ENCODE assay signal across 29 cellular contexts in genomic region chr2:239661334-239662312, GRCh38.
DNase-seq lines count a peak whose midpoint lies in the region; ATAC-seq and TF ChIP-seq lines count a peak whose summit lies in the region.
"Had no signal": no experiment of that assay in that cellular context is flagged by ENCODE, and none has a peak within 500 bp of the region (broad histone marks: within the 10 kb centered on the region; RNA-seq: fewer than 3 reads in every experiment).

No MANE protein-coding gene starts in this region.

- ATAC-seq in HCT116 = no peak
- ATAC-seq: activated T-cell treated with anti-CD3 and anti-CD28 coated beads, Interleukin-2, amount 50 U/mL, for 4 hours; HepG2; stimulated activated naive CD8-positive, alpha-beta T cell treated with anti-CD3 and anti-CD28 coated beads, Interleukin-15, Interleukin-2, amounts not matched to agents 100 U/mL and 50 U/mL, for 24 hours had no signal

- no peak for TF ChIP-seq RAD21 in HCT116 (IDR thresholded peaks at IDR 0.05; ENCODE audit: low read depth)

- H3K4me3 ChIP-seq in HCT116 (replicated peaks in 1 of 2; ENCODE audit: low read depth in 1 of 2, low read length in 2 of 2) (no peak overlapping the region), endodermal cell (ENCODE audit: low read length) (no peak overlapping the region), skin epidermis (no peak overlapping the region), mammary epithelial cell (replicated peaks in 1 of 3; ENCODE audit: insufficient read depth in 1 of 3, low read depth in 2 of 3, low read length in 3 of 3) (no peak overlapping the region)
- H3K4me3 ChIP-seq: HAP-1, right atrium auricular region, smooth muscle cell, testis had no signal

- intact Hi-C loops in HCT116 (cut with micrococcal nuclease) = loop anchor here (5.0 kb wide), 1 partner anchor 394 kb away; no protein-coding TSS in a partner anchor
- intact Hi-C loops in mammary epithelial cell (cut with micrococcal nuclease) = no loop called here

- H2AFZ ChIP-seq in HCT116 (ENCODE audit: low read depth, low read length, poor library complexity, severe bottlenecking) (no peak overlapping the region), mammary epithelial cell (ENCODE audit: low read depth, low read length) (no peak overlapping the region)
- H2AFZ ChIP-seq: parathyroid adenoma had no signal

- POLR2A ChIA-PET in HCT116 (lab: Charles Lee) = no interaction called here

- no peaks in the 10 kb centered on the region for H3K9me3 Mint-ChIP-seq in endodermal cell
- H3K9me3 Mint-ChIP-seq: activated T-cell treated with anti-CD3 and anti-CD28 coated beads, Interleukin-2, amount 50 U/mL, for 4 hours; central memory CD8-positive, alpha-beta T cell; T-helper 2 cell treated with Interferon-gamma antibody and Interleukin-4, amounts not matched to agents 5 μg/mL and 100 μg/mL, for 36 hours had no signal

- no peaks in the 10 kb centered on the region for H3K36me3 Mint-ChIP-seq in endodermal cell (ENCODE audit: low read depth)

- H3K36me3 ChIP-seq in HCT116 (ENCODE audit: control insufficient read depth in 1 of 2, insufficient read depth in 2 of 2, low read length in 2 of 2) = no peaks in the 10 kb centered on the region
- no peaks in the 10 kb centered on the region for H3K36me3 ChIP-seq in endodermal cell (ENCODE audit: control insufficient read depth, insufficient read depth, low read length)
- no peaks in the 10 kb centered on the region for H3K36me3 ChIP-seq in mammary epithelial cell (ENCODE audit: insufficient read depth, low read length)
- H3K36me3 ChIP-seq: HAP-1, right atrium auricular region had no signal

- RAD21 ChIA-PET in HCT116 (lab: Charles Lee; ENCODE audit: low non-redundant PET in 1 of 2, low total read pairs in 2 of 2, uncharacterized antibody in 2 of 2, unreplicated experiment in 2 of 2) = no interaction called here

- H4K20me1 ChIP-seq in HCT116 (ENCODE audit: insufficient read depth) (no peaks in the 10 kb centered on the region), mammary epithelial cell (ENCODE audit: insufficient read depth, low read length) (no peaks in the 10 kb centered on the region)

- H3K27me3 Mint-ChIP-seq in endodermal cell (ENCODE audit: insufficient read depth) = peaks cover 1% of the 10 kb centered on the region

- H3K27ac Mint-ChIP-seq in endodermal cell = peak overlapping the region; percentile 10
- H3K27ac Mint-ChIP-seq: T-helper 2 cell treated with Interferon-gamma antibody and Interleukin-4, amounts not matched to agents 5 μg/mL and 100 μg/mL, for 36 hours had no signal

- in situ Hi-C loops in mammary epithelial cell (cut with MboI; ENCODE audit: low sequenced_read_pairs in 2 of 2) = no loop called here

- H3K9me3 ChIP-seq in HCT116 (ENCODE audit: control insufficient read depth in 1 of 2, insufficient read depth in 1 of 2, low read depth in 1 of 2, low read length in 2 of 2) (no peaks in the 10 kb centered on the region), endodermal cell (ENCODE audit: control insufficient read depth, low read length) (no peaks in the 10 kb centered on the region), mammary epithelial cell (replicated peaks; ENCODE audit: insufficient read depth, low read length) (peaks cover 5% of the 10 kb centered on the region)
- H3K9me3 ChIP-seq: HAP-1, right atrium auricular region, testis had no signal

- H3K4me2 ChIP-seq in HCT116 (ENCODE audit: low read length) (peak overlapping the region; percentile 72), mammary epithelial cell (ENCODE audit: insufficient read depth, low read depth, low read length) (no peak overlapping the region)
- H3K4me2 ChIP-seq: smooth muscle cell had no signal

- no peak overlapping the region for H3K4me3 Mint-ChIP-seq in endodermal cell
- H3K4me3 Mint-ChIP-seq: activated T-cell treated with anti-CD3 and anti-CD28 coated beads, Interleukin-2, amount 50 U/mL, for 4 hours; central memory CD8-positive, alpha-beta T cell; nephron progenitor cell; T-helper 2 cell treated with Interferon-gamma antibody and Interleukin-4, amounts not matched to agents 5 μg/mL and 100 μg/mL, for 36 hours had no signal

- peaks cover 8% of the 10 kb centered on the region for H3K4me1 Mint-ChIP-seq in endodermal cell

- H3K27ac ChIP-seq in HCT116 (ENCODE audit: low read depth, low read length) = no peak overlapping the region
- H3K27ac ChIP-seq in endodermal cell (ENCODE audit: low read depth, low read length) = no peak overlapping the region
- H3K27ac ChIP-seq in skin epidermis = peak overlapping the region in 17 of 21 experiments; percentile 6 to 81 (median 51)
- H3K27ac ChIP-seq in mammary epithelial cell (ENCODE audit: insufficient read depth, low read depth, low read length) = no peak overlapping the region
- H3K27ac ChIP-seq: parathyroid adenoma, right atrium auricular region, testis had no signal

- CTCF ChIA-PET in HCT116 (lab: Charles Lee) = no interaction called here
- CTCF ChIA-PET in mammary epithelial cell (lab: Charles Lee; ENCODE audit: low non-redundant PET) = no interaction called here

- WGBS in endodermal cell (ENCODE audit: insufficient coverage in 1 of 2, insufficient read length in 1 of 2), 2 experiments = 88 to 90% methylated on average over 11 to 15 of the region's 15 CpGs
- whole genome bisulfite sequencing in mammary epithelial cell (ENCODE audit: low coverage, missing lambda C conversion rate) = 60% methylated on average over 14 of the region's 15 CpGs

- no TSS peak for BruUV-seq in HCT116 (replicated peaks; lab: Mats Ljungman, UMichigan)
- BruUV-seq in mammary epithelial cell (replicated peaks; lab: Mats Ljungman, UMichigan) = no TSS peak

- H3K9ac ChIP-seq in HCT116 (ENCODE audit: low read length) = no peak overlapping the region
- H3K9ac ChIP-seq in endodermal cell (ENCODE audit: extremely low read depth, low read length, poor library complexity, severe bottlenecking) = no peak overlapping the region
- H3K9ac ChIP-seq in mammary epithelial cell (ENCODE audit: insufficient read depth, low read length) = no peak overlapping the region
- H3K9ac ChIP-seq: parathyroid adenoma had no signal

- TF ChIP-seq CTCF in HCT116 (IDR thresholded peaks at IDR 0.05 in 2 of 3, conservative IDR thresholded peaks at IDR 0.05 in 1 of 3; ENCODE audit: borderline replicate concordance in 1 of 3, insufficient read depth in 1 of 3, low read depth in 2 of 3, low read length in 2 of 3) (no peak), endodermal cell (conservative IDR thresholded peaks at IDR 0.05) (no peak), mammary epithelial cell (conservative IDR thresholded peaks at IDR 0.05 in 1 of 2, IDR thresholded peaks at IDR 0.05 in 1 of 2; ENCODE audit: extremely low read depth in 1 of 2, insufficient read depth in 1 of 2, low read depth in 1 of 2, low read length in 2 of 2) (no peak)

- TF ChIP-seq POLR2A in HCT116 (IDR thresholded peaks at IDR 0.05; ENCODE audit: borderline replicate concordance, extremely low read depth, insufficient read depth, insufficient read length) = no peak

- H3K27me3 ChIP-seq in HCT116 (ENCODE audit: insufficient read depth, low read length) = peaks cover 47% of the 10 kb centered on the region
- H3K27me3 ChIP-seq in endodermal cell (ENCODE audit: control insufficient read depth, insufficient read depth, low read length, poor library complexity, severe bottlenecking) = no peaks in the 10 kb centered on the region
- H3K27me3 ChIP-seq in mammary epithelial cell (ENCODE audit: insufficient read depth, low read length) = no peaks in the 10 kb centered on the region
- H3K27me3 ChIP-seq: right atrium auricular region, testis had no signal

- H3K79me2 ChIP-seq in HCT116 (ENCODE audit: insufficient read depth, low read length) = no peaks in the 10 kb centered on the region
- no peaks in the 10 kb centered on the region for H3K79me2 ChIP-seq in mammary epithelial cell (ENCODE audit: insufficient read depth, low read length)
- H3K79me2 ChIP-seq: parathyroid adenoma had no signal

- H3K9me2 ChIP-seq in HCT116 (ENCODE audit: insufficient read depth) = no peaks in the 10 kb centered on the region

- dilution Hi-C loops in mammary epithelial cell (cut with HindIII; ENCODE audit: low sequenced_read_pairs) = no loop called here

- DNase-seq in DMS79 (lab: John Stamatoyannopoulos, UW) (peak; percentile 60), HCT116 (ENCODE audit: low read depth, low spot score) (no peak), endodermal cell (no peak), HUDEP-2 (lab: John Stamatoyannopoulos, UW; ENCODE audit: unreplicated experiment in 76 of 76) (no peak), NCI-H2227 treated with DMSO at 0.1 percent for 48 hours (lab: John Stamatoyannopoulos, UW) (no peak), mammary epithelial cell (no peak)
- DNase-seq: activated naive CD4-positive, alpha-beta T cell; activated T-cell treated with anti-CD3 and anti-CD28 coated beads, Interleukin-2, amount 50 U/mL, for 4 hours; C1 segment of cervical spinal cord; COR-L47; GDM1; hippocampal formation; Karpas-422; NCI-H1436; NCI-H2081; NCI-H345; nephron progenitor cell; SHP77 treated with DMSO at 0.1 percent for 48 hours; stimulated activated CD4-positive, alpha-beta T cell treated with anti-CD3 and anti-CD28 coated beads, Interleukin-1b, Interleukin-23, amount 100 ng/mL, for 48 hours; stimulated activated naive CD8-positive, alpha-beta T cell treated with anti-CD3 and anti-CD28 coated beads, Interleukin-15, Interleukin-2, amounts not matched to agents 100 U/mL and 50 U/mL, for 24 hours had no signal

- H3K4me1 ChIP-seq in HCT116 (ENCODE audit: control insufficient read depth in 1 of 2, insufficient read depth in 2 of 2, low read length in 2 of 2) (peaks cover 11 to 20% of the 10 kb centered on the region in 2 experiments; a peak in 3 of 4 replicates), endodermal cell (ENCODE audit: control insufficient read depth, insufficient read depth, low read length) (no peaks in the 10 kb centered on the region), mammary epithelial cell (ENCODE audit: insufficient read depth, low read length) (no peaks in the 10 kb centered on the region)
- H3K4me1 ChIP-seq: HAP-1 had no signal

TF ChIP-seq in HCT116, 20 proteins besides CTCF, POLR2A, EP300 and RAD21:
- TF ChIP-seq EZH2 (IDR thresholded peaks at IDR 0.05) (peak; percentile 74; the same call in 1 of the 2 replicates), ATF3 (IDR thresholded peaks at IDR 0.05) (no peak)
TF ChIP-seq in HCT116: peak in this region for 1.

Comparison
In these comparisons a context has a peak if more than half of its experiments do, and no peak if none do; other contexts are left out.
1. H3K27ac ChIP-seq: peak in skin epidermis (17 of 21); none in HCT116 (single experiment), endodermal cell (single experiment) and mammary epithelial cell (single experiment).